18 cellular contexts compared by ENCODE assay signal in genomic region chr9:100281676-100282387, GRCh38.
DNase-seq lines count a peak whose midpoint lies in the region; ATAC-seq, FAIRE-seq and TF ChIP-seq lines count a peak whose summit lies in the region.
"Had no signal": no experiment of that assay in that cellular context is flagged by ENCODE, and none has a peak within 500 bp of the region (broad histone marks: within the 10 kb centered on the region; RNA-seq: fewer than 3 reads in every experiment).

No MANE protein-coding gene starts in this region.

- peaks cover 53 to 73% of the 10 kb centered on the region in 2 donors for H3K36me3 Mint-ChIP-seq in stimulated activated naive B cell treated with anti-CD40 and anti-IgM and Interleukin-4, amounts not matched to agents 10 μg/mL and 1 μg/mL and 100 μg/mL, for 72 hours

- H3K27ac ChIP-seq in cardiac muscle cell (peak overlapping the region; percentile 20), K562 (ENCODE audit: extremely low read depth, low read depth, low read length) (peak overlapping the region; percentile 48; the same call in 2 of the 3 replicates), mesendoderm (ENCODE audit: low read depth, low read length) (no peak overlapping the region), RWPE1 (no peak overlapping the region)
- H3K27ac ChIP-seq: BLaER1 treated with 17β-estradiol and CSF1 and Interleukin-3, amounts not matched to agents 10 nM and 100 nM had no signal

- no peak overlapping the region for H3K4ac ChIP-seq in mesendoderm (ENCODE audit: low read depth, low read length)

- H3K4me1 ChIP-seq in cardiac muscle cell (ENCODE audit: low read depth) (peaks cover 3% of the 10 kb centered on the region), K562 (replicated peaks in 1 of 2; ENCODE audit: control insufficient read depth in 2 of 2, insufficient read depth in 2 of 2, low read length in 2 of 2) (peaks cover 0 to 26% of the 10 kb centered on the region in 2 experiments; a peak in 4 of 5 replicates), mesendoderm (ENCODE audit: control insufficient read depth, low read depth, low read length) (no peaks in the 10 kb centered on the region)

- H3K27me3 ChIP-seq in cardiac muscle cell (no peaks in the 10 kb centered on the region), K562 (ENCODE audit: control insufficient read depth in 2 of 2, insufficient read depth in 2 of 2, low read length in 2 of 2) (no peaks in the 10 kb centered on the region), mesendoderm (ENCODE audit: insufficient read depth, low read length, poor library complexity) (no peaks in the 10 kb centered on the region)
- H3K27me3 ChIP-seq: BLaER1 treated with 17β-estradiol and CSF1 and Interleukin-3, amounts not matched to agents 10 nM and 100 nM had no signal

- no peak for TF ChIP-seq CTCF in cardiac muscle cell (IDR thresholded peaks at IDR 0.05; ENCODE audit: low read depth, low read length)
- no peak for TF ChIP-seq CTCF in K562 (IDR thresholded peaks at IDR 0.05 in 2 of 3, conservative IDR thresholded peaks at IDR 0.05 in 1 of 3; ENCODE audit: insufficient read depth in 2 of 3, low read depth in 1 of 3, low read length in 3 of 3)
- no peak for TF ChIP-seq CTCF in RWPE1 (conservative IDR thresholded peaks at IDR 0.05; ENCODE audit: low read depth)

- H2BK15ac ChIP-seq in mesendoderm (replicated peaks; ENCODE audit: low read depth): no peak overlapping the region

- no peaks in the 10 kb centered on the region for H3K79me1 ChIP-seq in mesendoderm (ENCODE audit: low read length)

- no peaks in the 10 kb centered on the region for H3K27me3 Mint-ChIP-seq in stimulated activated naive B cell treated with anti-CD40 and anti-IgM and Interleukin-4, amounts not matched to agents 10 μg/mL and 1 μg/mL and 100 μg/mL, for 72 hours
- H3K27me3 Mint-ChIP-seq: CD4-positive, CD25-positive, alpha-beta regulatory T cell had no signal

- H2AK5ac ChIP-seq in mesendoderm (ENCODE audit: low read length): no peak overlapping the region

- H3K9me3 Mint-ChIP-seq in stimulated activated naive B cell treated with anti-CD40 and anti-IgM and Interleukin-4, amounts not matched to agents 10 μg/mL and 1 μg/mL and 100 μg/mL, for 72 hours: peaks cover 5 to 10% of the 10 kb centered on the region in 2 donors

- DNase-seq in cardiac muscle cell (ENCODE audit: low read depth in 1 of 2, low spot score in 1 of 2) (peak in 1 of 2 donors; percentile 1), Right ventricle myocardium inferior (ENCODE audit: missing footprints) (no peak), K562 (ENCODE audit: extremely low read depth in 1 of 4, low spot score in 3 of 4) (peak in 3 of 4 experiments; percentile 23 to 75 (median 51)), mesendoderm (peak; percentile 27), RWPE1 (ENCODE audit: low spot score) (no peak), NCI-H345 treated with DMSO at 0.1 percent for 48 hours (lab: John Stamatoyannopoulos, UW; ENCODE audit: unreplicated experiment) (no peak)
- DNase-seq in stimulated activated naive B cell treated with anti-CD40 and anti-IgM and Interleukin-4, amounts not matched to agents 10 μg/mL and 1 μg/mL and 100 μg/mL, for 72 hours: no peak
- DNase-seq: 8988T; AML-193; Calu3; CD4-positive, CD25-positive, alpha-beta regulatory T cell; DMS79; IMR-90 had no signal

- H3K9me3 ChIP-seq in cardiac muscle cell (ENCODE audit: low read depth) (no peaks in the 10 kb centered on the region), K562 (replicated peaks; ENCODE audit: control insufficient read depth, insufficient read depth, low read depth, low read length) (peaks cover 5% of the 10 kb centered on the region)

- H3K4me1 Mint-ChIP-seq in stimulated activated naive B cell treated with anti-CD40 and anti-IgM and Interleukin-4, amounts not matched to agents 10 μg/mL and 1 μg/mL and 100 μg/mL, for 72 hours: peaks cover 8 to 15% of the 10 kb centered on the region in 2 donors

- no peak for TF ChIP-seq POLR2A in K562 (conservative IDR thresholded peaks at IDR 0.05)

- BruUV-seq in K562 (replicated peaks; lab: Mats Ljungman, UMichigan): no TSS peak

- H3K27ac Mint-ChIP-seq in stimulated activated naive B cell treated with anti-CD40 and anti-IgM and Interleukin-4, amounts not matched to agents 10 μg/mL and 1 μg/mL and 100 μg/mL, for 72 hours: peak overlapping the region; percentile 51

- ATAC-seq in Right ventricle myocardium inferior: no peak
- ATAC-seq in K562: peak; percentile 81
- no peak for ATAC-seq in stimulated activated naive B cell treated with anti-CD40 and anti-IgM and Interleukin-4, amounts not matched to agents 10 μg/mL and 1 μg/mL and 100 μg/mL, for 72 hours (replicated peaks)
- ATAC-seq in HG03457 (IDR thresholded peaks at IDR 0.05; ENCODE audit: unreplicated experiment): no peak
- ATAC-seq: HCT116 had no signal

- H3K9me1 ChIP-seq in K562 (ENCODE audit: control insufficient read depth, insufficient read depth, low read length): no peaks in the 10 kb centered on the region

- intact Hi-C loops in Right ventricle myocardium inferior (cut with DNase I) (no loop called here), K562 (cut with micrococcal nuclease) (loop anchor here (10.0 kb wide), 1 partner anchor 313 kb away; no protein-coding TSS in a partner anchor)

- no peak overlapping the region for H3K18ac ChIP-seq in mesendoderm (ENCODE audit: low read length)

- no peaks in the 10 kb centered on the region for H4K20me1 ChIP-seq in K562 (replicated peaks; ENCODE audit: control insufficient read depth, insufficient read depth, low read length)
- H4K20me1 ChIP-seq: BLaER1 treated with 17β-estradiol and CSF1 and Interleukin-3, amounts not matched to agents 10 nM and 100 nM had no signal

- peak; percentile 68 for FAIRE-seq in K562 (lab: Jason Lieb, UNC)
- FAIRE-seq: G401.6, GM12891 had no signal

- H2BK120ac ChIP-seq in mesendoderm (ENCODE audit: low read depth, low read length): no peak overlapping the region

- POLR2A ChIA-PET in K562 (lab: Yijun Ruan, JAX): interaction anchor here (0.5 to 1.6 kb wide), 2 partner anchors 56 to 268 kb away, joined by 3 read pairs; no protein-coding TSS in a partner anchor
- POLR2A ChIA-PET in RWPE1 (lab: Yijun Ruan, JAX; ENCODE audit: low non-redundant PET): no interaction called here

- no peak overlapping the region for H3K56ac ChIP-seq in mesendoderm (ENCODE audit: low read length)

- no peak for TF ChIP-seq RAD21 in K562 (CRISPR knock-in tag; conservative IDR thresholded peaks at IDR 0.05 in 1 of 2, IDR thresholded peaks at IDR 0.05 in 1 of 2)

- H3K4me3 ChIP-seq in cardiac muscle cell: no peak overlapping the region
- H3K4me3 ChIP-seq in K562: no peak overlapping the region
- H3K4me3 ChIP-seq in mesendoderm (ENCODE audit: low read length): no peak overlapping the region
- H3K4me3 ChIP-seq: BLaER1 treated with 17β-estradiol and CSF1 and Interleukin-3, amounts not matched to agents 10 nM and 100 nM had no signal

- H3K4me3 Mint-ChIP-seq in stimulated activated naive B cell treated with anti-CD40 and anti-IgM and Interleukin-4, amounts not matched to agents 10 μg/mL and 1 μg/mL and 100 μg/mL, for 72 hours: no peak overlapping the region
- H3K4me3 Mint-ChIP-seq: CD4-positive, CD25-positive, alpha-beta regulatory T cell had no signal

- H3K23ac ChIP-seq in mesendoderm (ENCODE audit: low read length): no peak overlapping the region

- H2BK5ac ChIP-seq in mesendoderm (ENCODE audit: low read length): no peak overlapping the region

- H3K9ac ChIP-seq in K562 (ENCODE audit: insufficient read depth in 1 of 2, low read depth in 2 of 2, low read length in 2 of 2) (peak overlapping the region; percentile 6 to 27; a peak in 2 of 4 replicates), mesendoderm (ENCODE audit: low read length) (no peak overlapping the region)
- H3K9ac ChIP-seq: BLaER1 treated with 17β-estradiol and CSF1 and Interleukin-3, amounts not matched to agents 10 nM and 100 nM had no signal

- H3K4me2 ChIP-seq in K562 (ENCODE audit: insufficient read depth, low read length) (peak overlapping the region; percentile 16; the same call in 1 of the 2 replicates), mesendoderm (ENCODE audit: low read length) (no peak overlapping the region)
- H3K4me2 ChIP-seq: BLaER1 treated with 17β-estradiol and CSF1 and Interleukin-3, amounts not matched to agents 10 nM and 100 nM had no signal

- 14% methylated on average over 7 of the region's 7 CpGs for WGBS in K562 (ENCODE audit: insufficient coverage, low coverage, missing lambda C conversion rate)
- WGBS in mesendoderm (ENCODE audit: extremely low coverage, insufficient coverage, low lambda C conversion rate): no CpG with 5 or more reads among the region's 7 CpGs

- H3K36me3 ChIP-seq in cardiac muscle cell (peaks cover 11% of the 10 kb centered on the region), K562 (ENCODE audit: control insufficient read depth, insufficient read depth, low read length) (peaks cover 26% of the 10 kb centered on the region), mesendoderm (ENCODE audit: control insufficient read depth, insufficient read depth, low read length) (no peaks in the 10 kb centered on the region)

- in situ Hi-C loops in K562 (cut with MboI): no loop called here

- H3K79me2 ChIP-seq in K562 (ENCODE audit: control insufficient read depth, insufficient read depth, low read length) (no peaks in the 10 kb centered on the region), mesendoderm (ENCODE audit: control insufficient read depth, insufficient read depth, low read length) (no peaks in the 10 kb centered on the region)

- CTCF ChIA-PET in K562 (lab: Yijun Ruan, JAX; ENCODE audit: low intra/inter-chr PET ratio): no interaction called here
- CTCF ChIA-PET in RWPE1 (lab: Yijun Ruan, JAX): interaction anchor here (0.6 kb wide), 1 partner anchor 271 kb away, joined by 6 read pairs; no protein-coding TSS in a partner anchor

- H2AFZ ChIP-seq in K562 (ENCODE audit: low read depth, low read length): peak overlapping the region; percentile 18

- H4K8ac ChIP-seq in mesendoderm (ENCODE audit: low read depth, low read length): no peak overlapping the region

- TF ChIP-seq EP300 in K562 (IDR thresholded peaks at IDR 0.05; ENCODE audit: low read length): peak; percentile 32; the same call in 1 of the 2 replicates

- H4K5ac ChIP-seq in mesendoderm (ENCODE audit: low read length): no peak overlapping the region

TF ChIP-seq in K562, 482 proteins besides CTCF, POLR2A, EP300 and RAD21 (continues in another document):
- TF ChIP-seq ARID1B (IDR thresholded peaks at IDR 0.05): no peak; the same call in 1 of the 2 replicates
- TF ChIP-seq ZBTB7A (IDR thresholded peaks at IDR 0.05; ENCODE audit: borderline replicate concordance, control insufficient read depth, low read depth, low read length): no peak
- no peak for TF ChIP-seq GABPB1 (CRISPR knock-in tag; IDR thresholded peaks at IDR 0.05)
- TF ChIP-seq HDAC3 (IDR thresholded peaks at IDR 0.05; ENCODE audit: borderline replicate concordance, partially characterized antibody): no peak
- TF ChIP-seq ZNF197 (CRISPR knock-in tag; IDR thresholded peaks at IDR 0.05; ENCODE audit: low read depth): no peak

Comparison
In these comparisons a context has a peak if more than half of its experiments do, and no peak if none do; other contexts are left out.
1. DNase-seq: peak in K562 (3 of 4) and mesendoderm (single experiment); none in Right ventricle myocardium inferior (single experiment), stimulated activated naive B cell treated with anti-CD40 and anti-IgM and Interleukin-4, amounts not matched to agents 10 μg/mL and 1 μg/mL and 100 μg/mL, for 72 hours (single experiment), RWPE1 (single experiment) and NCI-H345 treated with DMSO at 0.1 percent for 48 hours (single experiment).
2. H3K27ac ChIP-seq: peak in cardiac muscle cell (single experiment) and K562 (single experiment); none in mesendoderm (single experiment) and RWPE1 (single experiment).